Comparison of ENCODE assay signal across 28 cellular contexts in genomic region chr12:97482153-97482693, GRCh38. TPM values are rescaled to one million over a fixed set of nuclear protein-coding genes. Genes with fewer than 3 reads are reported as not detected.
DNase-seq lines count a peak whose midpoint lies in the region; ATAC-seq, FAIRE-seq and TF ChIP-seq lines count a peak whose summit lies in the region.
"Had no signal": no experiment of that assay in that cellular context is flagged by ENCODE, and none has a peak within 500 bp of the region (broad histone marks: within the 10 kb centered on the region; RNA-seq: fewer than 3 reads in every experiment).

No MANE protein-coding gene starts in this region.

- no peaks in the 10 kb centered on the region for H4K20me1 ChIP-seq in HepG2 (ENCODE audit: insufficient read depth, low read length)
- H4K20me1 ChIP-seq: BLaER1 treated with 17β-estradiol and CSF1 and Interleukin-3, amounts not matched to agents 10 nM and 100 nM had no signal

- no peak overlapping the region for H3K4me3 Mint-ChIP-seq in WTC11
- H3K4me3 Mint-ChIP-seq: CD4-positive, alpha-beta T cell; H9; T-cell had no signal

- peaks cover 49% of the 10 kb centered on the region for H3K4me1 Mint-ChIP-seq in WTC11
- H3K4me1 Mint-ChIP-seq: T-cell had no signal

- POLR2A ChIA-PET in HepG2 (lab: Yijun Ruan, JAX) (no interaction called here), WTC11 (lab: Charles Lee) (no interaction called here)

- TF ChIP-seq RAD21 in HepG2 (CRISPR knock-in tag; IDR thresholded peaks at IDR 0.05): no peak

- no peaks in the 10 kb centered on the region for H3K9me3 Mint-ChIP-seq in WTC11
- H3K9me3 Mint-ChIP-seq: CD4-positive, alpha-beta T cell; H9 had no signal

- ATAC-seq in HepG2: no peak
- ATAC-seq in right lobe of liver: no peak
- ATAC-seq in WTC11: no peak
- ATAC-seq: T-cell had no signal

- H3K27me3 ChIP-seq in HepG2 (ENCODE audit: control insufficient read depth in 1 of 2, insufficient read depth in 2 of 2, low read length in 2 of 2) (no peaks in the 10 kb centered on the region), right lobe of liver (no peaks in the 10 kb centered on the region), vagina (no peaks in the 10 kb centered on the region), esophagus muscularis mucosa (no peaks in the 10 kb centered on the region)
- H3K27me3 ChIP-seq: BLaER1 treated with 17β-estradiol and CSF1 and Interleukin-3, amounts not matched to agents 10 nM and 100 nM had no signal

- intact Hi-C loops in HepG2 (cut with micrococcal nuclease; ENCODE audit: unreplicated experiment) (no loop called here), right lobe of liver (cut with DNase I) (no loop called here), vagina (cut with DNase I) (no loop called here), esophagus muscularis mucosa (cut with DNase I) (no loop called here)

- peaks cover 8% of the 10 kb centered on the region; the same call in 1 of the 2 replicates for H3K4me1 ChIP-seq in HepG2 (ENCODE audit: insufficient read depth, low read length)
- H3K4me1 ChIP-seq in right lobe of liver: no peaks in the 10 kb centered on the region
- no peaks in the 10 kb centered on the region for H3K4me1 ChIP-seq in vagina
- no peaks in the 10 kb centered on the region for H3K4me1 ChIP-seq in esophagus muscularis mucosa
- H3K4me1 ChIP-seq: BLaER1 treated with 17β-estradiol and CSF1 and Interleukin-3, amounts not matched to agents 10 nM and 100 nM had no signal

- H3K36me3 ChIP-seq in HepG2 (replicated peaks in 1 of 2; ENCODE audit: control insufficient read depth in 1 of 2, insufficient read depth in 2 of 2, low read length in 2 of 2) (no peaks in the 10 kb centered on the region), right lobe of liver (no peaks in the 10 kb centered on the region), vagina (no peaks in the 10 kb centered on the region), esophagus muscularis mucosa (no peaks in the 10 kb centered on the region)
- H3K36me3 ChIP-seq: BLaER1 treated with 17β-estradiol and CSF1 and Interleukin-3, amounts not matched to agents 10 nM and 100 nM had no signal

- H3K9me3 ChIP-seq in HepG2 (ENCODE audit: low read length): no peaks in the 10 kb centered on the region
- H3K9me3 ChIP-seq in right lobe of liver: no peaks in the 10 kb centered on the region
- H3K9me3 ChIP-seq in vagina: no peaks in the 10 kb centered on the region
- no peaks in the 10 kb centered on the region for H3K9me3 ChIP-seq in esophagus muscularis mucosa
- H3K9me3 ChIP-seq: BLaER1 treated with 17β-estradiol and CSF1 and Interleukin-3, amounts not matched to agents 10 nM and 100 nM had no signal

- TF ChIP-seq POLR2A in HepG2 (IDR thresholded peaks at IDR 0.05; ENCODE audit: insufficient read depth in 1 of 2, low read depth in 2 of 2, low read length in 2 of 2): no peak
- TF ChIP-seq POLR2A in right lobe of liver (IDR thresholded peaks at IDR 0.05): no peak
- TF ChIP-seq POLR2A in vagina (IDR thresholded peaks at IDR 0.05): no peak
- no peak for TF ChIP-seq POLR2A in H54 (IDR thresholded peaks at IDR 0.05; ENCODE audit: low read depth, low read length)
- no peak for TF ChIP-seq POLR2A in esophagus muscularis mucosa (IDR thresholded peaks at IDR 0.05; ENCODE audit: low read depth)

- no peak overlapping the region for H2AFZ ChIP-seq in HepG2 (ENCODE audit: low read length)
- H2AFZ ChIP-seq: GM23248 had no signal

- FAIRE-seq in HepG2 (lab: Jason Lieb, UNC): no peak
- FAIRE-seq in H54 (lab: Jason Lieb, UNC): no peak
- FAIRE-seq: D721Med, GM18507 had no signal

- DNase-seq in NCI-H345 (lab: John Stamatoyannopoulos, UW) (peak; percentile 20), NCI-H345 treated with DMSO at 0.1 percent for 48 hours (lab: John Stamatoyannopoulos, UW; ENCODE audit: unreplicated experiment) (no peak), HepG2 (ENCODE audit: low spot score) (no peak), right lobe of liver (no peak), WTC11 (ENCODE audit: low spot score) (no peak), vagina (ENCODE audit: extremely low spot score in 2 of 2) (no peak), H54 (ENCODE audit: insufficient read length, low spot score) (no peak), esophagus muscularis mucosa (ENCODE audit: extremely low spot score) (no peak)
- DNase-seq: CD4-positive, alpha-beta T cell; GM23248; H9; IMR-90; MV-4-11; NCI-H1105 treated with DMSO at 0.1 percent for 48 hours; NCI-H146; NCI-H1930; NCI-H2227 treated with DMSO at 0.1 percent for 48 hours; NCI-H510A treated with DMSO at 0.1 percent for 48 hours; RPMI8226; SHP77; T-cell had no signal

- CTCF ChIA-PET in HepG2 (lab: Yijun Ruan, JAX; ENCODE audit: low intra/inter-chr PET ratio, low total read pairs): no interaction called here
- CTCF ChIA-PET in WTC11 (lab: Charles Lee): no interaction called here

- H3K4me2 ChIP-seq in HepG2 (ENCODE audit: low read depth, low read length): no peak overlapping the region
- H3K4me2 ChIP-seq: BLaER1 treated with 17β-estradiol and CSF1 and Interleukin-3, amounts not matched to agents 10 nM and 100 nM had no signal

- no TSS peak for BruUV-seq in HepG2 (replicated peaks; lab: Mats Ljungman, UMichigan)

- no peak overlapping the region for H3K4me3 ChIP-seq in HepG2 (replicated peaks in 1 of 3; ENCODE audit: insufficient read depth in 1 of 3, low read depth in 2 of 3, low read length in 3 of 3)
- H3K4me3 ChIP-seq in right lobe of liver: no peak overlapping the region
- no peak overlapping the region for H3K4me3 ChIP-seq in vagina
- H3K4me3 ChIP-seq in esophagus muscularis mucosa: no peak overlapping the region
- H3K4me3 ChIP-seq: BLaER1 treated with 17β-estradiol and CSF1 and Interleukin-3, amounts not matched to agents 10 nM and 100 nM; GM23248 had no signal

- TF ChIP-seq CTCF in HepG2 (CRISPR knock-in tag; IDR thresholded peaks at IDR 0.05) (no peak), right lobe of liver (IDR thresholded peaks at IDR 0.05) (no peak), WTC11 (IDR thresholded peaks at IDR 0.05) (no peak), vagina (IDR thresholded peaks at IDR 0.05) (no peak), esophagus muscularis mucosa (IDR thresholded peaks at IDR 0.05) (no peak)

- no peak for TF ChIP-seq EP300 in HepG2 (IDR thresholded peaks at IDR 0.05; ENCODE audit: low read depth in 2 of 2, low read length in 2 of 2)
- TF ChIP-seq EP300 in HepG2 (CRISPR knock-in tag; IDR thresholded peaks at IDR 0.05; ENCODE audit: borderline replicate concordance): no peak
- TF ChIP-seq EP300 in esophagus muscularis mucosa (IDR thresholded peaks at IDR 0.05): no peak

- peaks cover 6% of the 10 kb centered on the region for H3K36me3 Mint-ChIP-seq in WTC11
- H3K36me3 Mint-ChIP-seq: T-cell had no signal

- in situ Hi-C loops in HepG2 (cut with HindIII; ENCODE audit: extremely low pct_ligation_motif_present, low pct_unique_long_range_greater_than_20kb): no loop called here

- 75% methylated on average over 5 of the region's 5 CpGs for WGBS in HepG2 (ENCODE audit: low lambda C conversion rate)
- WGBS in right lobe of liver (ENCODE audit: insufficient coverage, low coverage, low lambda C conversion rate, missing lambda C conversion rate): 64% methylated on average over 5 of the region's 5 CpGs
- WGBS in esophagus muscularis mucosa: 89% methylated on average over 5 of the region's 5 CpGs

- H3K27ac ChIP-seq in HepG2 (ENCODE audit: extremely low read length, insufficient read depth, low read length): no peak overlapping the region
- no peak overlapping the region for H3K27ac ChIP-seq in right lobe of liver
- H3K27ac ChIP-seq in vagina: peak overlapping the region; percentile 5
- no peak overlapping the region for H3K27ac ChIP-seq in esophagus muscularis mucosa (replicated peaks in 1 of 4)
- H3K27ac ChIP-seq: BLaER1 treated with 17β-estradiol and CSF1 and Interleukin-3, amounts not matched to agents 10 nM and 100 nM; GM23248 had no signal

- H3K27ac Mint-ChIP-seq in WTC11: no peak overlapping the region
- H3K27ac Mint-ChIP-seq: CD4-positive, alpha-beta T cell; T-cell had no signal

- H3K27me3 Mint-ChIP-seq in WTC11 (ENCODE audit: low read depth): no peaks in the 10 kb centered on the region
- H3K27me3 Mint-ChIP-seq: CD4-positive, alpha-beta T cell; T-cell had no signal

- no peak overlapping the region for H3K9ac ChIP-seq in HepG2 (ENCODE audit: insufficient read depth, low read depth, low read length)
- H3K9ac ChIP-seq: BLaER1 treated with 17β-estradiol and CSF1 and Interleukin-3, amounts not matched to agents 10 nM and 100 nM; GM23248 had no signal

- no peaks in the 10 kb centered on the region for H3K79me2 ChIP-seq in HepG2 (ENCODE audit: insufficient read depth, low read length)

TF ChIP-seq in HepG2, 621 proteins besides CTCF, POLR2A, EP300 and RAD21 (continues in another document):
- TF ChIP-seq SIN3A (IDR thresholded peaks at IDR 0.05; ENCODE audit: borderline replicate concordance, low read depth, low read length): no peak

TF ChIP-seq in WTC11, 78 proteins besides CTCF, POLR2A, EP300 and RAD21 (continues in another document):
- peak; percentile 93; the same call in 1 of the 2 replicates for TF ChIP-seq HMGA2 (CRISPR knock-in tag; IDR thresholded peaks at IDR 0.05)

RNA-seq across cellular contexts. Expression of gene RMST, which starts 19.6 kb away (rescaled TPM):
- total RNA-seq in HepG2 (2016; rRNA removed; fragmentation: Illumina TruSeq; extraction: Trizol) (0.13 TPM in 1 of 2 replicates, not detected in the other), right lobe of liver (under 1 TPM in 3 of 6 experiments, not detected in 3; 0.12 to 0.50 (median 0.13) TPM), WTC11 (2021) (50.8 to 55.0 TPM (median 54.2 TPM) in 3 replicates), vagina (73.2 TPM), esophagus muscularis mucosa (10 to 100 TPM in 1 of 4 donors, 1 to 10 TPM in 3; 4.8 to 24.9 (median 5.4) TPM)
- 0.30 and 0.79 TPM in 2 replicates for total RNA-seq in HepG2 (2016; cell fraction: cytosol; rRNA removed; fragmentation: Illumina TruSeq; extraction: Trizol; ENCODE audit: low read depth)
- total RNA-seq in HepG2 (2016; cell fraction: insoluble cytoplasmic fraction; rRNA removed; fragmentation: Illumina TruSeq; extraction: Trizol): not detected in 2 replicates
- total RNA-seq in HepG2 (2016; cell fraction: membrane; rRNA removed; fragmentation: Illumina TruSeq; extraction: Trizol): 0.24 and 0.28 TPM in 2 replicates
- 0.37 TPM in 1 of 2 replicates, not detected in the other for total RNA-seq in HepG2 (2016; cell fraction: nucleus; rRNA removed; fragmentation: Illumina TruSeq; extraction: Trizol)
- 0.08 TPM in 1 of 2 replicates, not detected in the other for polyA plus RNA-seq in HepG2 (2011; rRNA removed)
- not detected in 2 replicates for polyA plus RNA-seq in HepG2 (2011; cell fraction: cytosol; rRNA removed)
- 0.10 and 0.59 TPM in 2 replicates for polyA plus RNA-seq in HepG2 (2011; cell fraction: nucleus; rRNA removed)
- polyA plus RNA-seq in HepG2 (2012): 0.11 TPM in 1 of 2 replicates, not detected in the other
- polyA plus RNA-seq in HepG2 (2016; cell fraction: cytosol; fragmentation: Illumina TruSeq; extraction: Trizol; ENCODE audit: low read depth): not detected in 2 replicates
- polyA plus RNA-seq in HepG2 (2016; cell fraction: insoluble cytoplasmic fraction; fragmentation: Illumina TruSeq; extraction: Trizol; ENCODE audit: low read depth): not detected in 2 replicates
- polyA plus RNA-seq in HepG2 (2016; cell fraction: membrane; fragmentation: Illumina TruSeq; extraction: Trizol; ENCODE audit: low read depth): not detected in 2 replicates
- not detected in 2 replicates for polyA plus RNA-seq in HepG2 (2016; cell fraction: nucleus; fragmentation: Illumina TruSeq; extraction: Trizol; ENCODE audit: insufficient read depth, low read depth)
- polyA minus RNA-seq in HepG2 (2011; rRNA and poly(A)+ RNA removed; ENCODE audit: low replicate concordance): not detected in 2 replicates
- polyA minus RNA-seq in HepG2 (2011; cell fraction: cytosol; rRNA and poly(A)+ RNA removed): not detected in 2 replicates
- 1.5 and 1.7 TPM in 2 replicates for polyA minus RNA-seq in HepG2 (2011; cell fraction: nucleus; rRNA and poly(A)+ RNA removed)
- total RNA-seq: A172; CD4-positive, alpha-beta T cell; GM23248; IMR-90; SK-MEL-5; T-cell; T-helper 2 cell treated with Interferon-gamma antibody and Interleukin-4, amounts not matched to agents 100 ng/mL and 5 ng/mL, for 36 hours had no signal
- polyA plus RNA-seq: AG04450, GM23248, IMR-90 had no signal
